ENCODE assay signal across 15 cellular contexts in the genomic region with DNA sequence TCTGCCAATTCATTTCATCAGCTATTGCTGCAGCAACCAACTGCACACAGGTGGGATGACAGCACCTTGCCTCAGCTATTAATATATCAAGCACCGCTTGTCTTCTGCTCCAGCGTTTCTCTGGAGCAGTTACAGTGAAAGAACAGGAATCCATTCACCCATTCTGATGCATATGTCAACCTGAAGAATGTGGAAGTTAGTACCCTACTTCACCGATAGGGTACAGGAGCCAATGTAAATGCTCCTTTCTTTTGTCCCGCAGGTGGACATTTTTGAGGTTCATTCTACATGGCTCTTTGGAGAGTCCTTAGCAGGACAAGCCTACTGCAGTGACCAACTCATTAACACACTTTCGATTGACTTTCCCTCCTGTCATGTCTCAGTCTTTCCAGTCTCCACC.
DNase-seq lines count a peak whose midpoint lies in the region; ATAC-seq and TF ChIP-seq lines count a peak whose summit lies in the region.
"Had no signal": no experiment of that assay in that cellular context is flagged by ENCODE, and none has a peak within 500 bp of the region (broad histone marks: within the 10 kb centered on the region; RNA-seq: fewer than 3 reads in every experiment).

No MANE protein-coding gene starts in this region.

- peaks cover 9% of the 10 kb centered on the region for H3K9me3 Mint-ChIP-seq in nephron progenitor cell

- no peaks in the 10 kb centered on the region for H3K9me3 ChIP-seq in BE2C
- H3K9me3 ChIP-seq in NT2/D1 (ENCODE audit: insufficient read depth, low read length), result no peaks in the 10 kb centered on the region
- H3K9me3 ChIP-seq in lower lobe of right lung, result no peaks in the 10 kb centered on the region
- H3K9me3 ChIP-seq: BLaER1 treated with 17β-estradiol and CSF1 and Interleukin-3, amounts not matched to agents 10 nM and 100 nM had no signal

- peaks cover 24% of the 10 kb centered on the region for H3K27me3 Mint-ChIP-seq in nephron progenitor cell (ENCODE audit: low read depth, poor library complexity)

- H3K4me3 ChIP-seq in BE2C (ENCODE audit: low read depth, low read length), result no peak overlapping the region
- H3K4me3 ChIP-seq in NT2/D1 (ENCODE audit: insufficient read length, low read depth), result no peak overlapping the region
- no peak overlapping the region for H3K4me3 ChIP-seq in fibroblast of mammary gland (ENCODE audit: control insufficient read depth, low read depth, low read length)
- H3K4me3 ChIP-seq in lower lobe of right lung, result no peak overlapping the region
- H3K4me3 ChIP-seq: BLaER1 treated with 17β-estradiol and CSF1 and Interleukin-3, amounts not matched to agents 10 nM and 100 nM; GM23248 had no signal

- no peak for ATAC-seq in lower lobe of right lung

- no peak for DNase-seq in BE2C
- peak; percentile 28 for DNase-seq in NT2/D1 (ENCODE audit: low read depth, low spot score)
- no peak for DNase-seq in fibroblast of mammary gland (ENCODE audit: low read depth)
- no peak for DNase-seq in nephron progenitor cell
- DNase-seq in lower lobe of right lung, result no peak
- DNase-seq in NCI-H1092 (lab: John Stamatoyannopoulos, UW), result no peak
- DNase-seq in NCI-H748 (lab: John Stamatoyannopoulos, UW; ENCODE audit: unreplicated experiment), result no peak
- DNase-seq: GDM1, GM23248, KG1, NCI-H1436 treated with DMSO at 0.1 percent for 48 hours, NCI-H2029 treated with DMSO at 0.1 percent for 48 hours, NCI-H2171 treated with DMSO at 0.1 percent for 48 hours, NCI-H446 treated with DMSO at 0.1 percent for 48 hours had no signal

- no peaks in the 10 kb centered on the region for H3K4me1 Mint-ChIP-seq in nephron progenitor cell

- H3K36me3 Mint-ChIP-seq in nephron progenitor cell (ENCODE audit: low read depth), result no peaks in the 10 kb centered on the region

- no peak overlapping the region for H3K27ac Mint-ChIP-seq in nephron progenitor cell

- peaks cover 22% of the 10 kb centered on the region for H3K27me3 ChIP-seq in BE2C
- H3K27me3 ChIP-seq in NT2/D1 (ENCODE audit: insufficient read depth, insufficient read length), result no peaks in the 10 kb centered on the region
- peaks cover 7% of the 10 kb centered on the region for H3K27me3 ChIP-seq in lower lobe of right lung (ENCODE audit: low read depth)
- H3K27me3 ChIP-seq: BLaER1 treated with 17β-estradiol and CSF1 and Interleukin-3, amounts not matched to agents 10 nM and 100 nM had no signal

- no peak overlapping the region for H3K4me3 Mint-ChIP-seq in nephron progenitor cell

- intact Hi-C loops in lower lobe of right lung (cut with DNase I), result no loop called here

- TF ChIP-seq CTCF in BE2C (IDR thresholded peaks at IDR 0.05; ENCODE audit: low read depth, low read length), result peak; percentile 21
- TF ChIP-seq CTCF in fibroblast of mammary gland (conservative IDR thresholded peaks at IDR 0.05; ENCODE audit: control insufficient read depth, insufficient read depth, low read depth, low read length), result peak; percentile 11
- peak; percentile 21 for TF ChIP-seq CTCF in nephron progenitor cell (IDR thresholded peaks at IDR 0.05)
- TF ChIP-seq CTCF in lower lobe of right lung (IDR thresholded peaks at IDR 0.05), result no peak

- H3K36me3 ChIP-seq in BE2C (no peaks in the 10 kb centered on the region), NT2/D1 (ENCODE audit: insufficient read depth, insufficient read length, low read length) (no peaks in the 10 kb centered on the region), lower lobe of right lung (no peaks in the 10 kb centered on the region)
- H3K36me3 ChIP-seq: BLaER1 treated with 17β-estradiol and CSF1 and Interleukin-3, amounts not matched to agents 10 nM and 100 nM had no signal

- H3K9ac ChIP-seq in NT2/D1 (ENCODE audit: insufficient read length, low read depth), result no peak overlapping the region
- H3K9ac ChIP-seq: BLaER1 treated with 17β-estradiol and CSF1 and Interleukin-3, amounts not matched to agents 10 nM and 100 nM; GM23248 had no signal

- H3K4me1 ChIP-seq in BE2C, result no peaks in the 10 kb centered on the region
- peaks cover 3% of the 10 kb centered on the region for H3K4me1 ChIP-seq in NT2/D1 (ENCODE audit: insufficient read depth, insufficient read length)
- no peaks in the 10 kb centered on the region for H3K4me1 ChIP-seq in lower lobe of right lung

- no peak overlapping the region for H3K27ac ChIP-seq in lower lobe of right lung
- H3K27ac ChIP-seq: BLaER1 treated with 17β-estradiol and CSF1 and Interleukin-3, amounts not matched to agents 10 nM and 100 nM; GM23248 had no signal
